Comparison of ENCODE assay signal across 8 cellular contexts in genomic region chr18:57629399-57629798, GRCh38. TPM values are rescaled to one million over a fixed set of nuclear protein-coding genes. Genes with fewer than 3 reads are reported as not detected.
A peak's percentile ranks its signal among the peaks of the same experiment; 100 is the strongest.
DNase-seq lines count a peak whose midpoint lies in the region; ATAC-seq and TF ChIP-seq lines count a peak whose summit lies in the region.

No MANE protein-coding gene starts in this region.

- peaks cover 10% of the 10 kb centered on the region for H3F3A ChIP-seq in PC-9 (ENCODE audit: insufficient read depth, low read depth)

- ATAC-seq in HG02610 (IDR thresholded peaks at IDR 0.05; ENCODE audit: unreplicated experiment) (no peak), GM18868 (IDR thresholded peaks at IDR 0.05; ENCODE audit: unreplicated experiment) (no peak)

- POLR2A ChIA-PET in PC-9 (lab: Charles Lee; ENCODE audit: unreplicated experiment) = no interaction called here

- CTCF ChIA-PET in PC-9 (lab: Charles Lee) = no interaction called here

- peak overlapping the region; percentile 99 for H2AFZ ChIP-seq in PC-9

- H3K9me3 ChIP-seq in PC-9 (ENCODE audit: insufficient read depth, low read depth) = no peaks in the 10 kb centered on the region

- no peaks in the 10 kb centered on the region for H3K27me3 ChIP-seq in PC-9 (ENCODE audit: insufficient read depth, low read depth)

- no peaks in the 10 kb centered on the region for H3K36me3 ChIP-seq in PC-9 (ENCODE audit: low read depth)

- no TSS peak for BruUV-seq in PC-9 (replicated peaks; lab: Mats Ljungman, UMichigan)

- H3K4me2 ChIP-seq in PC-9 = peak overlapping the region; percentile 82

- peak overlapping the region; percentile 60; the same call in 1 of the 2 replicates for H3K4me3 ChIP-seq in PC-9
- H3K4me3 ChIP-seq in fibroblast of villous mesenchyme (ENCODE audit: low read depth, low read length) = peak overlapping the region; percentile 71
- peak overlapping the region in 4 of 7 experiments; percentile 39 to 56 (median 46) for H3K4me3 ChIP-seq in skin epidermis

- no peaks in the 10 kb centered on the region for H3K79me2 ChIP-seq in PC-9 (ENCODE audit: low read depth)

- no peaks in the 10 kb centered on the region for H4K20me1 ChIP-seq in PC-9 (ENCODE audit: insufficient read depth)

- peaks cover 10% of the 10 kb centered on the region for H3K4me1 ChIP-seq in PC-9 (replicated peaks; ENCODE audit: insufficient read depth)

- TF ChIP-seq CTCF in PC-9 (conservative IDR thresholded peaks at IDR 0.05) (no peak), fibroblast of villous mesenchyme (IDR thresholded peaks at IDR 0.05; ENCODE audit: insufficient read depth, low read depth, low read length) (no peak)

- intact Hi-C loops in PC-9 (cut with micrococcal nuclease; ENCODE audit: unreplicated experiment) = no loop called here

- H3K27ac ChIP-seq in PC-9 (no peak overlapping the region), skin epidermis (peak overlapping the region in 12 of 21 experiments; percentile 45 to 89 (median 76))

- H3K9me2 ChIP-seq in PC-9 (ENCODE audit: insufficient read depth) = no peaks in the 10 kb centered on the region

- peak; percentile 38 for DNase-seq in DMS 273 (lab: John Stamatoyannopoulos, UW; ENCODE audit: unreplicated experiment)
- DNase-seq in DMS 273 treated with DMSO at 0.1 percent for 48 hours (lab: John Stamatoyannopoulos, UW) = no peak
- no peak for DNase-seq in PC-9
- DNase-seq in fibroblast of villous mesenchyme (ENCODE audit: low read depth) = no peak
- DNase-seq in stimulated activated CD4-positive, alpha-beta T cell treated with anti-CD3 and anti-CD28 coated beads, Interleukin-4, amount 100 ng/mL, for 24 hours = no peak

RNA-seq across cellular contexts. Expression of gene NARS1, which starts 7.8 kb away (rescaled TPM):
- total RNA-seq in PC-9 (2021) (101 and 104 TPM in 2 replicates), fibroblast of villous mesenchyme (170 and 194 TPM in 2 replicates)

RNA-seq across cellular contexts. Expression of gene FECH, which starts 42.9 kb away (rescaled TPM):
- 75.7 and 83.4 TPM in 2 replicates for total RNA-seq in PC-9 (2021)
- 27.1 and 31.1 TPM in 2 replicates for total RNA-seq in fibroblast of villous mesenchyme
